ENCODE assay signal across 2 cellular contexts in the genomic region with DNA sequence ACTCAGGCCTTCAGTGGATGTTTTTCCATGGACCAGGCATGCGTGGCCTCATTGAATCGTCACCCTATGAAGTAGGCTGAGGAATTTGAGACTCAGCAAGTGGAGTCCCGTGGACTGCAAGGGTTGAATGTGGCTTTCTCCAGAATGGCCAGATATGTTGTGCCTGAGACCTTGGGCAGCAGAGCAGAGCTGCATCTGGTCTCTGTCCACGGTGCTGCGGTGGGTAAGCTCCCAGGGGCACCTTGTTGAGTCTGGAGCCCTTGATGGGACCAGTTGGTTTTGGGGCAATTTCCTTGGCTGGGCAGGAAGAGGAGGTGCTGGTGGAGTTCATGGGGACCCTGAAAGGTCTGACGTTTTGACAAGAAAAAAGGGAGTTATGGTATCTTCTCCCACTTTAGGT.
TF ChIP-seq lines count a peak whose summit lies in the region.

No MANE protein-coding gene starts in this region.

TF ChIP-seq in HEK293, 187 proteins besides CTCF, POLR2A, EP300 and RAD21 (continued from another document):
- TF ChIP-seq REST (tag by site-specific recombination; IDR thresholded peaks at IDR 0.05) = peak; percentile 42; the same call in 1 of the 2 replicates
TF ChIP-seq in HEK293: peak in this region for 1.

TF ChIP-seq in H1, 55 proteins besides CTCF, POLR2A, EP300 and RAD21 (continued from another document):
- TF ChIP-seq, protein P1, sequence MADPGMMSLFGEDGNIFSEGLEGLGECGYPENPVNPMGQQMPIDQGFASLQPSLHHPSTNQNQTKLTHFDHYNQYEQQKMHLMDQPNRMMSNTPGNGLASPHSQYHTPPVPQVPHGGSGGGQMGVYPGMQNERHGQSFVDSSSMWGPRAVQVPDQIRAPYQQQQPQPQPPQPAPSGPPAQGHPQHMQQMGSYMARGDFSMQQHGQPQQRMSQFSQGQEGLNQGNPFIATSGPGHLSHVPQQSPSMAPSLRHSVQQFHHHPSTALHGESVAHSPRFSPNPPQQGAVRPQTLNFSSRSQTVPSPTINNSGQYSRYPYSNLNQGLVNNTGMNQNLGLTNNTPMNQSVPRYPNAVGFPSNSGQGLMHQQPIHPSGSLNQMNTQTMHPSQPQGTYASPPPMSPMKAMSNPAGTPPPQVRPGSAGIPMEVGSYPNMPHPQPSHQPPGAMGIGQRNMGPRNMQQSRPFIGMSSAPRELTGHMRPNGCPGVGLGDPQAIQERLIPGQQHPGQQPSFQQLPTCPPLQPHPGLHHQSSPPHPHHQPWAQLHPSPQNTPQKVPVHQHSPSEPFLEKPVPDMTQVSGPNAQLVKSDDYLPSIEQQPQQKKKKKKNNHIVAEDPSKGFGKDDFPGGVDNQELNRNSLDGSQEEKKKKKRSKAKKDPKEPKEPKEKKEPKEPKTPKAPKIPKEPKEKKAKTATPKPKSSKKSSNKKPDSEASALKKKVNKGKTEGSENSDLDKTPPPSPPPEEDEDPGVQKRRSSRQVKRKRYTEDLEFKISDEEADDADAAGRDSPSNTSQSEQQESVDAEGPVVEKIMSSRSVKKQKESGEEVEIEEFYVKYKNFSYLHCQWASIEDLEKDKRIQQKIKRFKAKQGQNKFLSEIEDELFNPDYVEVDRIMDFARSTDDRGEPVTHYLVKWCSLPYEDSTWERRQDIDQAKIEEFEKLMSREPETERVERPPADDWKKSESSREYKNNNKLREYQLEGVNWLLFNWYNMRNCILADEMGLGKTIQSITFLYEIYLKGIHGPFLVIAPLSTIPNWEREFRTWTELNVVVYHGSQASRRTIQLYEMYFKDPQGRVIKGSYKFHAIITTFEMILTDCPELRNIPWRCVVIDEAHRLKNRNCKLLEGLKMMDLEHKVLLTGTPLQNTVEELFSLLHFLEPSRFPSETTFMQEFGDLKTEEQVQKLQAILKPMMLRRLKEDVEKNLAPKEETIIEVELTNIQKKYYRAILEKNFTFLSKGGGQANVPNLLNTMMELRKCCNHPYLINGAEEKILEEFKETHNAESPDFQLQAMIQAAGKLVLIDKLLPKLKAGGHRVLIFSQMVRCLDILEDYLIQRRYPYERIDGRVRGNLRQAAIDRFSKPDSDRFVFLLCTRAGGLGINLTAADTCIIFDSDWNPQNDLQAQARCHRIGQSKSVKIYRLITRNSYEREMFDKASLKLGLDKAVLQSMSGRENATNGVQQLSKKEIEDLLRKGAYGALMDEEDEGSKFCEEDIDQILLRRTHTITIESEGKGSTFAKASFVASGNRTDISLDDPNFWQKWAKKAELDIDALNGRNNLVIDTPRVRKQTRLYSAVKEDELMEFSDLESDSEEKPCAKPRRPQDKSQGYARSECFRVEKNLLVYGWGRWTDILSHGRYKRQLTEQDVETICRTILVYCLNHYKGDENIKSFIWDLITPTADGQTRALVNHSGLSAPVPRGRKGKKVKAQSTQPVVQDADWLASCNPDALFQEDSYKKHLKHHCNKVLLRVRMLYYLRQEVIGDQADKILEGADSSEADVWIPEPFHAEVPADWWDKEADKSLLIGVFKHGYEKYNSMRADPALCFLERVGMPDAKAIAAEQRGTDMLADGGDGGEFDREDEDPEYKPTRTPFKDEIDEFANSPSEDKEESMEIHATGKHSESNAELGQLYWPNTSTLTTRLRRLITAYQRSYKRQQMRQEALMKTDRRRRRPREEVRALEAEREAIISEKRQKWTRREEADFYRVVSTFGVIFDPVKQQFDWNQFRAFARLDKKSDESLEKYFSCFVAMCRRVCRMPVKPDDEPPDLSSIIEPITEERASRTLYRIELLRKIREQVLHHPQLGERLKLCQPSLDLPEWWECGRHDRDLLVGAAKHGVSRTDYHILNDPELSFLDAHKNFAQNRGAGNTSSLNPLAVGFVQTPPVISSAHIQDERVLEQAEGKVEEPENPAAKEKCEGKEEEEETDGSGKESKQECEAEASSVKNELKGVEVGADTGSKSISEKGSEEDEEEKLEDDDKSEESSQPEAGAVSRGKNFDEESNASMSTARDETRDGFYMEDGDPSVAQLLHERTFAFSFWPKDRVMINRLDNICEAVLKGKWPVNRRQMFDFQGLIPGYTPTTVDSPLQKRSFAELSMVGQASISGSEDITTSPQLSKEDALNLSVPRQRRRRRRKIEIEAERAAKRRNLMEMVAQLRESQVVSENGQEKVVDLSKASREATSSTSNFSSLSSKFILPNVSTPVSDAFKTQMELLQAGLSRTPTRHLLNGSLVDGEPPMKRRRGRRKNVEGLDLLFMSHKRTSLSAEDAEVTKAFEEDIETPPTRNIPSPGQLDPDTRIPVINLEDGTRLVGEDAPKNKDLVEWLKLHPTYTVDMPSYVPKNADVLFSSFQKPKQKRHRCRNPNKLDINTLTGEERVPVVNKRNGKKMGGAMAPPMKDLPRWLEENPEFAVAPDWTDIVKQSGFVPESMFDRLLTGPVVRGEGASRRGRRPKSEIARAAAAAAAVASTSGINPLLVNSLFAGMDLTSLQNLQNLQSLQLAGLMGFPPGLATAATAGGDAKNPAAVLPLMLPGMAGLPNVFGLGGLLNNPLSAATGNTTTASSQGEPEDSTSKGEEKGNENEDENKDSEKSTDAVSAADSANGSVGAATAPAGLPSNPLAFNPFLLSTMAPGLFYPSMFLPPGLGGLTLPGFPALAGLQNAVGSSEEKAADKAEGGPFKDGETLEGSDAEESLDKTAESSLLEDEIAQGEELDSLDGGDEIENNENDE (IDR thresholded peaks at IDR 0.05; ENCODE audit: insufficient replicate concordance, low read length) = no peak
- TF ChIP-seq ZNF274 (IDR thresholded peaks at IDR 0.05; ENCODE audit: borderline replicate concordance, extremely low read depth, low read length) = no peak
- no peak for TF ChIP-seq SIX5 (IDR thresholded peaks at IDR 0.05; ENCODE audit: low read depth, low read length)
- no peak for TF ChIP-seq ATF3 (IDR thresholded peaks at IDR 0.05; ENCODE audit: insufficient read depth, low read depth, low read length)
- TF ChIP-seq TAF7 (optimal IDR thresholded peaks at IDR 0.05; ENCODE audit: borderline replicate concordance, low read depth, low read length) = no peak
- no peak for TF ChIP-seq HDAC6 (IDR thresholded peaks at IDR 0.05; ENCODE audit: low read depth, low read length)
